ENCODE assay signal across 17 cellular contexts in genomic region chr16:52557236-52557635, GRCh38. TPM values are rescaled to one million over a fixed set of nuclear protein-coding genes. Genes with fewer than 3 reads are reported as not detected.
A peak's percentile ranks its signal among the peaks of the same experiment; 100 is the strongest.
DNase-seq lines count a peak whose midpoint lies in the region; ATAC-seq, FAIRE-seq and TF ChIP-seq lines count a peak whose summit lies in the region.
"Had no signal": no experiment of that assay in that cellular context is flagged by ENCODE, and none has a peak within 500 bp of the region (broad histone marks: within the 10 kb centered on the region; RNA-seq: fewer than 3 reads in every experiment).

No MANE protein-coding gene starts in this region.

- no TSS peak for BruUV-seq in HepG2 (replicated peaks; lab: Mats Ljungman, UMichigan)

- H3K4me1 ChIP-seq in HepG2 (ENCODE audit: insufficient read depth, low read length), result peaks cover 76% of the 10 kb centered on the region
- peaks cover 0 to 76% (median 31%) of the 10 kb centered on the region in 4 donors for H3K4me1 ChIP-seq in transverse colon
- no peaks in the 10 kb centered on the region for H3K4me1 ChIP-seq in spleen
- H3K4me1 ChIP-seq: BE2C had no signal

- H3K27me3 ChIP-seq in HepG2 (ENCODE audit: control insufficient read depth in 1 of 2, insufficient read depth in 2 of 2, low read length in 2 of 2), result no peaks in the 10 kb centered on the region
- no peaks in the 10 kb centered on the region for H3K27me3 ChIP-seq in transverse colon
- H3K27me3 ChIP-seq in spleen (replicated peaks in 1 of 7), result peaks cover 0 to 4% (median 0%) of the 10 kb centered on the region in 7 donors
- H3K27me3 ChIP-seq: BE2C had no signal

- ATAC-seq in HepG2, result peak; percentile 53
- ATAC-seq: PC-3, Right ventricle myocardium inferior had no signal

- no peaks in the 10 kb centered on the region for H4K20me1 ChIP-seq in HepG2 (ENCODE audit: insufficient read depth, low read length)

- no peak for TF ChIP-seq RAD21 in HepG2 (CRISPR knock-in tag; IDR thresholded peaks at IDR 0.05)

- H3K36me3 ChIP-seq in HepG2 (replicated peaks in 1 of 2; ENCODE audit: control insufficient read depth in 1 of 2, insufficient read depth in 2 of 2, low read length in 2 of 2) (no peaks in the 10 kb centered on the region), transverse colon (no peaks in the 10 kb centered on the region), spleen (no peaks in the 10 kb centered on the region)
- H3K36me3 ChIP-seq: BE2C, MG63 had no signal

- CTCF ChIA-PET in HepG2 (lab: Yijun Ruan, JAX; ENCODE audit: low intra/inter-chr PET ratio, low total read pairs), result no interaction called here

- H3K9me3 ChIP-seq in HepG2 (ENCODE audit: low read length) (no peaks in the 10 kb centered on the region), transverse colon (no peaks in the 10 kb centered on the region), spleen (peaks cover 0 to 4% (median 0%) of the 10 kb centered on the region in 8 donors)
- H3K9me3 ChIP-seq: BE2C, MG63 had no signal

- FAIRE-seq in HepG2 (lab: Jason Lieb, UNC), result no peak

- intact Hi-C loops in HepG2 (cut with micrococcal nuclease; ENCODE audit: unreplicated experiment) (no loop called here), transverse colon (cut with DNase I; ENCODE audit: low total_unique reads) (no loop called here), spleen (cut with DNase I; ENCODE audit: low total_unique reads) (no loop called here)

- POLR2A ChIA-PET in HepG2 (lab: Yijun Ruan, JAX), result interaction anchor here (0.7 to 2.5 kb wide), 6 partner anchors 9 to 64 kb away, joined by 3 to 35 read pairs (median 8); partner anchors contain the start of gene TOX3

- DNase-seq in DMS53 (lab: John Stamatoyannopoulos, UW) (peak; percentile 93), epithelial cell of proximal tubule (ENCODE audit: low read depth) (peak; percentile 56), HepG2 (ENCODE audit: low spot score) (peak; percentile 64), transverse colon (peak; percentile 38), spleen (no peak), NCI-H510A treated with DMSO at 0.1 percent for 48 hours (lab: John Stamatoyannopoulos, UW) (no peak)
- no peak for DNase-seq in activated CD8-positive, alpha-beta memory T cell treated with anti-CD3 and anti-CD28 coated beads, Interleukin-2, amount 50 U/mL, for 48 hours
- DNase-seq: BE2C; CD4-positive, alpha-beta memory T cell; DMS 273 treated with DMSO at 0.1 percent for 48 hours; MG63; NCI-H1092 treated with DMSO at 0.1 percent for 48 hours; NCI-H1694; PC-3 had no signal

- no peak overlapping the region for H3K4me3 ChIP-seq in epithelial cell of proximal tubule (ENCODE audit: low read depth, low read length)
- H3K4me3 ChIP-seq in HepG2 (replicated peaks in 1 of 3; ENCODE audit: insufficient read depth in 1 of 3, low read depth in 2 of 3, low read length in 3 of 3), result no peak overlapping the region
- no peak overlapping the region for H3K4me3 ChIP-seq in transverse colon
- no peak overlapping the region for H3K4me3 ChIP-seq in spleen
- H3K4me3 ChIP-seq: MG63 had no signal

- TF ChIP-seq CTCF in epithelial cell of proximal tubule (conservative IDR thresholded peaks at IDR 0.05; ENCODE audit: low read depth, low read length) (no peak), HepG2 (CRISPR knock-in tag; IDR thresholded peaks at IDR 0.05) (no peak), transverse colon (IDR thresholded peaks at IDR 0.05) (no peak), spleen (IDR thresholded peaks at IDR 0.05 in 8 of 11, conservative IDR thresholded peaks at IDR 0.05 in 3 of 11) (no peak)

- peak overlapping the region; percentile 50 for H3K4me2 ChIP-seq in HepG2 (ENCODE audit: low read depth, low read length)
- H3K4me2 ChIP-seq: KMS-11 had no signal

- no peak for TF ChIP-seq POLR2A in HepG2 (IDR thresholded peaks at IDR 0.05; ENCODE audit: insufficient read depth in 1 of 2, low read depth in 2 of 2, low read length in 2 of 2)
- peak; percentile 31 for TF ChIP-seq POLR2A in transverse colon (IDR thresholded peaks at IDR 0.05)
- TF ChIP-seq POLR2A in spleen (IDR thresholded peaks at IDR 0.05), result no peak

- in situ Hi-C loops in HepG2 (cut with HindIII; ENCODE audit: extremely low pct_ligation_motif_present, low pct_unique_long_range_greater_than_20kb), result no loop called here
- in situ Hi-C loops in transverse colon (cut with MboI; ENCODE audit: low pct_ligation_motif_present in 1 of 4, low pct_unique_long_range_greater_than_20kb in 1 of 4, low sequenced_read_pairs in 3 of 4), result no loop called here

- TF ChIP-seq EP300 in HepG2 (IDR thresholded peaks at IDR 0.05; ENCODE audit: low read depth in 2 of 2, low read length in 2 of 2), result no peak; a peak in 1 of 4 replicates
- TF ChIP-seq EP300 in HepG2 (CRISPR knock-in tag; IDR thresholded peaks at IDR 0.05; ENCODE audit: borderline replicate concordance), result no peak
- TF ChIP-seq EP300 in transverse colon (IDR thresholded peaks at IDR 0.05; ENCODE audit: low read depth), result no peak

- 19% methylated on average over 6 of the region's 6 CpGs for WGBS in HepG2 (ENCODE audit: low lambda C conversion rate)
- WGBS in transverse colon (ENCODE audit: low coverage in 1 of 2), 2 donors, result 55 to 63% methylated on average over 6 of the region's 6 CpGs
- 82 to 88% (median 83%) methylated on average over 6 of the region's 6 CpGs for WGBS in spleen, 5 donors

- no peak overlapping the region for H3K9ac ChIP-seq in HepG2 (ENCODE audit: insufficient read depth, low read depth, low read length)
- H3K9ac ChIP-seq: KMS-11 had no signal

- H3K27ac ChIP-seq in HepG2 (ENCODE audit: extremely low read length, insufficient read depth, low read length), result peak overlapping the region; percentile 6
- peak overlapping the region; percentile 81 to 83 (median 81) for H3K27ac ChIP-seq in transverse colon
- no peak overlapping the region for H3K27ac ChIP-seq in spleen
- H3K27ac ChIP-seq: KMS-11 had no signal

- H3K79me2 ChIP-seq in HepG2 (ENCODE audit: insufficient read depth, low read length), result no peaks in the 10 kb centered on the region

- H2AFZ ChIP-seq in HepG2 (ENCODE audit: low read length), result no peak overlapping the region

TF ChIP-seq in HepG2, 621 proteins besides CTCF, POLR2A, EP300 and RAD21 (continues in another document):
- TF ChIP-seq SOX13 (IDR thresholded peaks at IDR 0.05) (no peak), SOX13 (CRISPR knock-in tag; conservative IDR thresholded peaks at IDR 0.05 in 1 of 2, IDR thresholded peaks at IDR 0.05 in 1 of 2) (0 out of 4 replicates have a peak, but pooled peaks of 1 of the 2 experiments have one; percentile 12), CENPX (CRISPR knock-in tag; IDR thresholded peaks at IDR 0.05) (no peak), YEATS2 (CRISPR knock-in tag; IDR thresholded peaks at IDR 0.05; ENCODE audit: borderline replicate concordance) (no peak), DRAP1 (CRISPR knock-in tag; IDR thresholded peaks at IDR 0.05) (peak; percentile 45; the same call in 1 of the 2 replicates), MIXL1 (CRISPR knock-in tag; IDR thresholded peaks at IDR 0.05) (peak; percentile 18; the same call in 1 of the 2 replicates), GATAD2A (CRISPR knock-in tag; IDR thresholded peaks at IDR 0.05) (peak; percentile 27; the same call in 1 of the 2 replicates), ZSCAN29 (CRISPR knock-in tag; conservative IDR thresholded peaks at IDR 0.05) (no peak), ZNF430 (CRISPR knock-in tag; IDR thresholded peaks at IDR 0.05) (no peak), ZNF790 (CRISPR knock-in tag; IDR thresholded peaks at IDR 0.05; ENCODE audit: borderline replicate concordance) (no peak), POGZ (CRISPR knock-in tag; IDR thresholded peaks at IDR 0.05) (0 out of 2 replicates have a peak, but pooled peaks have one; percentile 13)

RNA-seq across cellular contexts. Expression of gene TOX3, which starts 10.3 kb away (rescaled TPM):
- total RNA-seq in epithelial cell of proximal tubule (5.5 and 10.5 TPM in 2 replicates), HepG2 (2016; rRNA removed; fragmentation: Illumina TruSeq; extraction: Trizol) (12.1 and 14.5 TPM in 2 replicates), transverse colon (10 to 100 TPM; 10.9 to 32.6 (median 28.0) TPM), spleen (not detected)
- 19.7 and 21.7 TPM in 2 replicates for total RNA-seq in HepG2 (2016; cell fraction: cytosol; rRNA removed; fragmentation: Illumina TruSeq; extraction: Trizol; ENCODE audit: low read depth)
- total RNA-seq in HepG2 (2016; cell fraction: insoluble cytoplasmic fraction; rRNA removed; fragmentation: Illumina TruSeq; extraction: Trizol), result 11.6 and 15.0 TPM in 2 replicates
- 14.2 and 14.5 TPM in 2 replicates for total RNA-seq in HepG2 (2016; cell fraction: membrane; rRNA removed; fragmentation: Illumina TruSeq; extraction: Trizol)
- 17.7 and 24.3 TPM in 2 replicates for total RNA-seq in HepG2 (2016; cell fraction: nucleus; rRNA removed; fragmentation: Illumina TruSeq; extraction: Trizol)
- polyA plus RNA-seq in HepG2 (2011; rRNA removed) (95.6 and 98.6 TPM in 2 replicates), spleen (under 1 TPM in 2 of 3 donors, not detected in 1; 0.03 to 0.11 TPM)
- polyA plus RNA-seq in HepG2 (2011; cell fraction: cytosol; rRNA removed), result 53.0 and 61.5 TPM in 2 replicates
- polyA plus RNA-seq in HepG2 (2011; cell fraction: nucleus; rRNA removed), result 59.3 and 60.8 TPM in 2 replicates
- 60.3 and 93.0 TPM in 2 replicates for polyA plus RNA-seq in HepG2 (2012)
- polyA plus RNA-seq in HepG2 (2016; cell fraction: cytosol; fragmentation: Illumina TruSeq; extraction: Trizol; ENCODE audit: low read depth), result 4.5 and 4.7 TPM in 2 replicates
- 36.1 and 46.4 TPM in 2 replicates for polyA plus RNA-seq in HepG2 (2016; cell fraction: insoluble cytoplasmic fraction; fragmentation: Illumina TruSeq; extraction: Trizol; ENCODE audit: low read depth)
- 16.2 and 16.6 TPM in 2 replicates for polyA plus RNA-seq in HepG2 (2016; cell fraction: membrane; fragmentation: Illumina TruSeq; extraction: Trizol; ENCODE audit: low read depth)
- polyA plus RNA-seq in HepG2 (2016; cell fraction: nucleus; fragmentation: Illumina TruSeq; extraction: Trizol; ENCODE audit: insufficient read depth, low read depth), result 26.4 and 30.3 TPM in 2 replicates
- 0.42 and 283 TPM in 2 replicates for polyA minus RNA-seq in HepG2 (2011; rRNA and poly(A)+ RNA removed; ENCODE audit: low replicate concordance)
- 65.9 and 72.3 TPM in 2 replicates for polyA minus RNA-seq in HepG2 (2011; cell fraction: cytosol; rRNA and poly(A)+ RNA removed)
- 122 and 148 TPM in 2 replicates for polyA minus RNA-seq in HepG2 (2011; cell fraction: nucleus; rRNA and poly(A)+ RNA removed)
- total RNA-seq: CD4-positive, alpha-beta memory T cell; PC-3; Right ventricle myocardium inferior had no signal
- polyA plus RNA-seq: AG04450 had no signal

Comparison
In these comparisons a context has a peak if more than half of its experiments do, and no peak if none do; other contexts are left out.
1. DNase-seq: peak in DMS53 (single experiment), epithelial cell of proximal tubule (single experiment), HepG2 (single experiment) and transverse colon (single experiment); none in spleen (single experiment), NCI-H510A treated with DMSO at 0.1 percent for 48 hours (single experiment) and activated CD8-positive, alpha-beta memory T cell treated with anti-CD3 and anti-CD28 coated beads, Interleukin-2, amount 50 U/mL, for 48 hours (single experiment).
2. H3K27ac ChIP-seq: peak in HepG2 (single experiment) and transverse colon (4 of 4); none in spleen (0 of 8).